ENCODE assay signal across 28 cellular contexts in genomic region chr1:165452336-165453130, GRCh38. TPM values are rescaled to one million over a fixed set of nuclear protein-coding genes. Genes with fewer than 3 reads are reported as not detected.
DNase-seq lines count a peak whose midpoint lies in the region; ATAC-seq and TF ChIP-seq lines count a peak whose summit lies in the region.
"Had no signal": no experiment of that assay in that cellular context is flagged by ENCODE, and none has a peak within 500 bp of the region (broad histone marks: within the 10 kb centered on the region; RNA-seq: fewer than 3 reads in every experiment).

No MANE protein-coding gene starts in this region.

- H3K4me3 ChIP-seq in endodermal cell (ENCODE audit: low read length): no peak overlapping the region
- H3K4me3 ChIP-seq: ascending aorta, lower lobe of right lung, smooth muscle cell had no signal

- no peaks in the 10 kb centered on the region for H3K36me3 ChIP-seq in endodermal cell (ENCODE audit: control insufficient read depth, insufficient read depth, low read length)
- H3K36me3 ChIP-seq: ascending aorta, lower lobe of right lung had no signal

- H3K27ac ChIP-seq in endodermal cell (ENCODE audit: low read depth, low read length): no peak overlapping the region
- H3K27ac ChIP-seq: ascending aorta, KMS-11, lower lobe of right lung had no signal

- no peaks in the 10 kb centered on the region for H3K9me3 ChIP-seq in endodermal cell (ENCODE audit: control insufficient read depth, low read length)
- H3K9me3 ChIP-seq: ascending aorta, lower lobe of right lung, SK-N-SH had no signal

- POLR2A ChIA-PET in activated CD8-positive, alpha-beta T cell treated with anti-CD3 and anti-CD28 coated beads, Interleukin-2, amount 10 ng/mL, durations not matched to agents 7 days and 5 days (lab: Charles Lee): no interaction called here

- in situ Hi-C loops in G401 (cut with HindIII; ENCODE audit: low sequenced_read_pairs): no loop called here

- H3K9me3 Mint-ChIP-seq in endodermal cell: no peaks in the 10 kb centered on the region
- no peaks in the 10 kb centered on the region for H3K9me3 Mint-ChIP-seq in activated CD8-positive, alpha-beta T cell treated with anti-CD3 and anti-CD28 coated beads, Interleukin-2, amount 10 ng/mL, durations not matched to agents 7 days and 5 days (ENCODE audit: insufficient read depth)
- H3K9me3 Mint-ChIP-seq: activated CD4-positive, alpha-beta memory T cell treated with anti-CD3 and anti-CD28 coated beads, Interleukin-2, amount 10 ng/mL, durations not matched to agents 7 days and 5 days; activated naive CD8-positive, alpha-beta T cell treated with anti-CD3 and anti-CD28 coated beads, Interleukin-2, amount 10 ng/mL, durations not matched to agents 7 days and 5 days; CD14-positive monocyte; dendritic cell treated with granulocyte-macrophage colony-stimulating factor and Interleukin-4, amounts not matched to agents 40 ng/mL and 50 ng/mL, for 4 days; natural killer cell treated with Interleukin-12 subunit alpha and Interleukin-12 subunit beta and Interleukin-15 and Interleukin-18, amount 100 ng/mL, for 72 hours; stimulated activated naive CD8-positive, alpha-beta T cell treated with anti-CD3 and anti-CD28 coated beads, Interleukin-15, amount 100 ng/mL, for 72 hours had no signal

- no peak overlapping the region for H3K27ac Mint-ChIP-seq in endodermal cell
- H3K27ac Mint-ChIP-seq in activated CD8-positive, alpha-beta T cell treated with anti-CD3 and anti-CD28 coated beads, Interleukin-2, amount 10 ng/mL, durations not matched to agents 7 days and 5 days: no peak overlapping the region
- H3K27ac Mint-ChIP-seq: activated CD4-positive, alpha-beta memory T cell treated with anti-CD3 and anti-CD28 coated beads, Interleukin-2, amount 10 ng/mL, durations not matched to agents 7 days and 5 days; activated naive CD8-positive, alpha-beta T cell treated with anti-CD3 and anti-CD28 coated beads, Interleukin-2, amount 10 ng/mL, durations not matched to agents 7 days and 5 days; CD14-positive monocyte; dendritic cell treated with granulocyte-macrophage colony-stimulating factor and Interleukin-4, amounts not matched to agents 40 ng/mL and 50 ng/mL, for 4 days; natural killer cell treated with Interleukin-12 subunit alpha and Interleukin-12 subunit beta and Interleukin-15 and Interleukin-18, amount 100 ng/mL, for 72 hours; stimulated activated naive CD8-positive, alpha-beta T cell treated with anti-CD3 and anti-CD28 coated beads, Interleukin-15, amount 100 ng/mL, for 72 hours; T-helper 17 cell had no signal

- H3K27me3 Mint-ChIP-seq in endodermal cell (ENCODE audit: insufficient read depth): peaks cover 39% of the 10 kb centered on the region
- peaks cover 27% of the 10 kb centered on the region for H3K27me3 Mint-ChIP-seq in activated CD8-positive, alpha-beta T cell treated with anti-CD3 and anti-CD28 coated beads, Interleukin-2, amount 10 ng/mL, durations not matched to agents 7 days and 5 days (ENCODE audit: low read depth)

- CTCF ChIA-PET in activated CD8-positive, alpha-beta T cell treated with anti-CD3 and anti-CD28 coated beads, Interleukin-2, amount 10 ng/mL, durations not matched to agents 7 days and 5 days (lab: Charles Lee): no interaction called here

- 68% methylated on average over 2 of the region's 2 CpGs; no CpG with 5 or more reads in 1 of the 2 experiments for WGBS in endodermal cell (ENCODE audit: insufficient coverage in 1 of 2, insufficient read length in 1 of 2), 2 experiments

- intact Hi-C loops in left ventricle myocardium superior (cut with micrococcal nuclease): no loop called here

- peak; percentile 15 for TF ChIP-seq CTCF in endodermal cell (conservative IDR thresholded peaks at IDR 0.05)

- no peaks in the 10 kb centered on the region for H3K4me1 ChIP-seq in endodermal cell (ENCODE audit: control insufficient read depth, insufficient read depth, low read length)
- H3K4me1 ChIP-seq: ascending aorta, lower lobe of right lung had no signal

- H3K9ac ChIP-seq in endodermal cell (ENCODE audit: extremely low read depth, low read length, poor library complexity, severe bottlenecking): no peak overlapping the region
- H3K9ac ChIP-seq: KMS-11, SK-N-SH had no signal

- no peaks in the 10 kb centered on the region for H3K36me3 Mint-ChIP-seq in endodermal cell (ENCODE audit: low read depth)
- H3K36me3 Mint-ChIP-seq in activated CD8-positive, alpha-beta T cell treated with anti-CD3 and anti-CD28 coated beads, Interleukin-2, amount 10 ng/mL, durations not matched to agents 7 days and 5 days (ENCODE audit: low read depth): no peaks in the 10 kb centered on the region
- H3K36me3 Mint-ChIP-seq: activated naive CD8-positive, alpha-beta T cell treated with anti-CD3 and anti-CD28 coated beads, Interleukin-2, amount 10 ng/mL, durations not matched to agents 7 days and 5 days; CD14-positive monocyte; natural killer cell treated with Interleukin-12 subunit alpha and Interleukin-12 subunit beta and Interleukin-15 and Interleukin-18, amount 100 ng/mL, for 72 hours had no signal

- no peak overlapping the region for H3K4me3 Mint-ChIP-seq in endodermal cell
- no peak overlapping the region for H3K4me3 Mint-ChIP-seq in activated CD8-positive, alpha-beta T cell treated with anti-CD3 and anti-CD28 coated beads, Interleukin-2, amount 10 ng/mL, durations not matched to agents 7 days and 5 days
- H3K4me3 Mint-ChIP-seq: activated CD4-positive, alpha-beta memory T cell treated with anti-CD3 and anti-CD28 coated beads, Interleukin-2, amount 10 ng/mL, durations not matched to agents 7 days and 5 days; activated naive CD8-positive, alpha-beta T cell treated with anti-CD3 and anti-CD28 coated beads, Interleukin-2, amount 10 ng/mL, durations not matched to agents 7 days and 5 days; CD14-positive monocyte; dendritic cell treated with granulocyte-macrophage colony-stimulating factor and Interleukin-4, amounts not matched to agents 40 ng/mL and 50 ng/mL, for 4 days; natural killer cell treated with Interleukin-12 subunit alpha and Interleukin-12 subunit beta and Interleukin-15 and Interleukin-18, amount 100 ng/mL, for 72 hours; stimulated activated naive CD8-positive, alpha-beta T cell treated with anti-CD3 and anti-CD28 coated beads, Interleukin-15, amount 100 ng/mL, for 72 hours; T-helper 17 cell had no signal

- no peaks in the 10 kb centered on the region for H3K27me3 ChIP-seq in endodermal cell (ENCODE audit: control insufficient read depth, insufficient read depth, low read length, poor library complexity, severe bottlenecking)
- H3K27me3 ChIP-seq: ascending aorta had no signal

- peak; percentile 15 for DNase-seq in NAMALWA (ENCODE audit: low spot score)
- peak; percentile 42 for DNase-seq in NCI-H345 (lab: John Stamatoyannopoulos, UW)
- DNase-seq in endodermal cell: no peak
- peak; percentile 45 for DNase-seq in left ventricle myocardium superior
- no peak for DNase-seq in activated CD8-positive, alpha-beta T cell treated with anti-CD3 and anti-CD28 coated beads, Interleukin-2, amount 10 ng/mL, durations not matched to agents 7 days and 5 days
- no peak for DNase-seq in G401 (ENCODE audit: low spot score)
- DNase-seq in left lobe of liver (ENCODE audit: low spot score): no peak
- DNase-seq: activated CD4-positive, alpha-beta memory T cell treated with anti-CD3 and anti-CD28 coated beads, Interleukin-2, amount 10 ng/mL, durations not matched to agents 7 days and 5 days; activated CD4-positive, alpha-beta T cell treated with anti-CD3 and anti-CD28 coated beads for 1 hour; activated naive CD8-positive, alpha-beta T cell treated with anti-CD3 and anti-CD28 coated beads, Interleukin-2, amount 10 ng/mL, durations not matched to agents 7 days and 5 days; central memory CD4-positive, alpha-beta T cell; lower lobe of right lung; MV-4-11; SK-N-SH; stimulated activated CD4-positive, alpha-beta T cell treated with anti-CD3 and anti-CD28 coated beads, Interleukin-1b, Interleukin-23, amount 100 ng/mL, for 48 hours; stimulated activated CD8-positive, alpha-beta memory T cell treated with anti-CD3 and anti-CD28 coated beads, Interleukin-4, amount 100 ng/mL, for 48 hours; stimulated activated naive CD8-positive, alpha-beta T cell treated with anti-CD3 and anti-CD28 coated beads, Interleukin-15, amount 100 ng/mL, for 72 hours; T-helper 17 cell had no signal

- peaks cover 18% of the 10 kb centered on the region for H3K4me1 Mint-ChIP-seq in endodermal cell
- H3K4me1 Mint-ChIP-seq in activated CD8-positive, alpha-beta T cell treated with anti-CD3 and anti-CD28 coated beads, Interleukin-2, amount 10 ng/mL, durations not matched to agents 7 days and 5 days (ENCODE audit: low read depth): no peaks in the 10 kb centered on the region
- H3K4me1 Mint-ChIP-seq: activated CD4-positive, alpha-beta memory T cell treated with anti-CD3 and anti-CD28 coated beads, Interleukin-2, amount 10 ng/mL, durations not matched to agents 7 days and 5 days; activated naive CD8-positive, alpha-beta T cell treated with anti-CD3 and anti-CD28 coated beads, Interleukin-2, amount 10 ng/mL, durations not matched to agents 7 days and 5 days; CD14-positive monocyte; stimulated activated naive CD8-positive, alpha-beta T cell treated with anti-CD3 and anti-CD28 coated beads, Interleukin-15, amount 100 ng/mL, for 72 hours had no signal

- ATAC-seq in left ventricle myocardium superior (peak; percentile 91), HG03025 (IDR thresholded peaks at IDR 0.05; ENCODE audit: low FRiP score, unreplicated experiment) (no peak), left lobe of liver (no peak)
- no peak for ATAC-seq in activated CD8-positive, alpha-beta T cell treated with anti-CD3 and anti-CD28 coated beads, Interleukin-2, amount 10 ng/mL, durations not matched to agents 7 days and 5 days
- ATAC-seq: lower lobe of right lung; natural killer cell treated with Interleukin-12 subunit alpha and Interleukin-12 subunit beta and Interleukin-15 and Interleukin-18, amount 100 ng/mL, for 72 hours; stimulated activated naive CD8-positive, alpha-beta T cell treated with anti-CD3 and anti-CD28 coated beads, Interleukin-15, amount 100 ng/mL, for 72 hours; T-helper 17 cell had no signal

RNA-seq across cellular contexts. Expression of gene RXRG, which starts 7.6 kb away (rescaled TPM):
- total RNA-seq in endodermal cell (1 to 10 TPM; 2.5 to 9.8 TPM), left ventricle myocardium superior (2.2 TPM), left lobe of liver (0.55 TPM)
- polyA plus RNA-seq in endodermal cell (2013, experiment 1 of 2): 4.1 TPM
- polyA plus RNA-seq in endodermal cell (2013, experiment 2 of 2): 6.4 TPM
- not detected for total RNA-seq in activated CD8-positive, alpha-beta T cell treated with anti-CD3 and anti-CD28 coated beads, Interleukin-2, amount 10 ng/mL, durations not matched to agents 7 days and 5 days
- not detected in 2 replicates for total RNA-seq in G401 (2014; rRNA removed; shearing (Covaris generic))
- total RNA-seq: activated CD4-positive, alpha-beta memory T cell treated with anti-CD3 and anti-CD28 coated beads, Interleukin-2, amount 10 ng/mL, durations not matched to agents 7 days and 5 days; activated naive CD8-positive, alpha-beta T cell treated with anti-CD3 and anti-CD28 coated beads, Interleukin-2, amount 10 ng/mL, durations not matched to agents 7 days and 5 days; ascending aorta; natural killer cell treated with Interleukin-12 subunit alpha and Interleukin-12 subunit beta and Interleukin-15 and Interleukin-18, amount 100 ng/mL, for 72 hours; NCI-H460; renal cortical epithelial cell; smooth muscle cell; T-helper 17 cell had no signal
- polyA plus RNA-seq: CD14-positive monocyte, keratinocyte, SK-N-SH had no signal

Comparison
In these comparisons a context has a peak if more than half of its experiments do, and no peak if none do; other contexts are left out.
1. DNase-seq: peak in NAMALWA (single experiment), NCI-H345 (single experiment) and left ventricle myocardium superior (single experiment); none in endodermal cell (single experiment), activated CD8-positive, alpha-beta T cell treated with anti-CD3 and anti-CD28 coated beads, Interleukin-2, amount 10 ng/mL, durations not matched to agents 7 days and 5 days (single experiment), G401 (single experiment) and left lobe of liver (single experiment).